In the genomic region with DNA sequence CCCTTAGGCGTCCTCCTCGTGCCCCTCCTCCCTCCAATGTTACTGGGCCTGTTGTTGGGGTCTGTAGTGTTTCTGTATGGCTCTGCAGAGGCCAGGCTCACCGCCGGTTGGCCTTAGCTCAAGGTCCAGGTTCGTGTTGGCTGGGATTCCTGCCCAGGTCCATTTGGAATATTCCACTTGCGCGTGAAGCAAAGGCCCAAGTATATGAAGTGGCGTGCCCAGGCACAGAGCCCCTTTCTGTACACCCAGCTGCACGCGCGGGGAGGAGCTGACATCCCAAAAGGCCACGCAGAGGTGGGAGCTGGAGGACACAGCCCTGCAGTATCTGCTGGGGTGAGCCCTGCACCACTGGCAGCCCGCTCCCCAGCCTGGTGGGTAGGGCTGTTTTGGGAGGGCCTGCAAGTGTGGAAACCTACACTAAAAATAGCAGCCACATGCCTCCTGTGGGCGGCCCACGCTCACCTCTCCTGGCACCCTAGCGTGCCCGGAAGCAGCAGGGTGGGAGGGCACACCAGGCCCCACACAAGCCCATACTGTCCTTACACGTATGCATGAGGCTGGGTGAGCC, we compare ENCODE assay signal across 1 cellular context.
TF ChIP-seq lines count a peak whose summit lies in the region.

No MANE protein-coding gene starts in this region.

TF ChIP-seq in HepG2, 621 proteins besides CTCF, POLR2A, EP300 and RAD21 (continued from another document and continues in another):
- TF ChIP-seq ZNF280D (CRISPR knock-in tag; IDR thresholded peaks at IDR 0.05) (no peak), ZNF33B (CRISPR knock-in tag; IDR thresholded peaks at IDR 0.05) (no peak), ZBTB7B (CRISPR knock-in tag; IDR thresholded peaks at IDR 0.05) (peak; percentile 55; the same call in 1 of the 2 replicates), ZFYVE20 (CRISPR knock-in tag; IDR thresholded peaks at IDR 0.05; ENCODE audit: borderline replicate concordance, low read depth) (no peak), SP4 (CRISPR knock-in tag; IDR thresholded peaks at IDR 0.05) (0 out of 2 replicates have a peak, but pooled peaks have one; percentile 28), SP1 (IDR thresholded peaks at IDR 0.05) (no peak), SP1 (CRISPR knock-in tag; IDR thresholded peaks at IDR 0.05) (no peak), MAZ (IDR thresholded peaks at IDR 0.05; ENCODE audit: borderline replicate concordance, low read depth, low read length) (no peak), MAZ (CRISPR knock-in tag; IDR thresholded peaks at IDR 0.05; ENCODE audit: low read depth) (0 out of 2 replicates have a peak, but pooled peaks have one; percentile 53), GLMP (CRISPR knock-in tag; IDR thresholded peaks at IDR 0.05; ENCODE audit: borderline replicate concordance) (no peak), MTA1 (CRISPR knock-in tag; IDR thresholded peaks at IDR 0.05; ENCODE audit: borderline replicate concordance) (peak; percentile 83; the same call in 1 of the 2 replicates), DMAP1 (CRISPR knock-in tag; IDR thresholded peaks at IDR 0.05) (peak; percentile 55; the same call in 1 of the 2 replicates), KDM3A (CRISPR knock-in tag; IDR thresholded peaks at IDR 0.05; ENCODE audit: low read depth) (no peak), ZNF678 (CRISPR knock-in tag; IDR thresholded peaks at IDR 0.05) (no peak), CHCHD3 (CRISPR knock-in tag; IDR thresholded peaks at IDR 0.05) (no peak), KAT8 (CRISPR knock-in tag; IDR thresholded peaks at IDR 0.05) (no peak), ZNF101 (CRISPR knock-in tag; IDR thresholded peaks at IDR 0.05; ENCODE audit: borderline replicate concordance, low read depth) (no peak), HNRNPUL1 (IDR thresholded peaks at IDR 0.05; ENCODE audit: low read depth, low read length) (no peak), HDAC1 (CRISPR knock-in tag; IDR thresholded peaks at IDR 0.05) (peak; percentile 49; the same call in 1 of the 2 replicates), IRX3 (CRISPR knock-in tag; IDR thresholded peaks at IDR 0.05; ENCODE audit: borderline replicate concordance, low read depth) (no peak), ZNF143 (CRISPR knock-in tag; IDR thresholded peaks at IDR 0.05) (0 out of 2 replicates have a peak, but pooled peaks have one; percentile 12), CREM (IDR thresholded peaks at IDR 0.05) (peak; percentile 16; the same call in 1 of the 2 replicates), CREM (CRISPR knock-in tag; IDR thresholded peaks at IDR 0.05) (no peak), ZNF367 (CRISPR knock-in tag; IDR thresholded peaks at IDR 0.05; ENCODE audit: borderline replicate concordance) (no peak), ZNF446 (CRISPR knock-in tag; IDR thresholded peaks at IDR 0.05) (no peak), ZNF768 (CRISPR knock-in tag; IDR thresholded peaks at IDR 0.05) (peak; percentile 7; the same call in 1 of the 2 replicates), SRSF1 (optimal IDR thresholded peaks at IDR 0.05; ENCODE audit: low read depth, low read length) (no peak), ARID2 (CRISPR knock-in tag; IDR thresholded peaks at IDR 0.05; ENCODE audit: borderline replicate concordance) (no peak), DNMT3B (CRISPR knock-in tag; conservative IDR thresholded peaks at IDR 0.05) (no peak), ZNF766 (CRISPR knock-in tag; IDR thresholded peaks at IDR 0.05; ENCODE audit: borderline replicate concordance) (no peak), CENPBD1 (CRISPR knock-in tag; IDR thresholded peaks at IDR 0.05; ENCODE audit: borderline replicate concordance, low read depth) (no peak), ZNF484 (CRISPR knock-in tag; IDR thresholded peaks at IDR 0.05; ENCODE audit: borderline replicate concordance, low read depth) (no peak), ZNF350 (CRISPR knock-in tag; IDR thresholded peaks at IDR 0.05; ENCODE audit: borderline replicate concordance, low read depth) (0 out of 2 replicates have a peak, but pooled peaks have one; percentile 32), ZMYM3 (CRISPR knock-in tag; IDR thresholded peaks at IDR 0.05) (no peak), KDM5B (CRISPR knock-in tag; IDR thresholded peaks at IDR 0.05; ENCODE audit: borderline replicate concordance) (peak; percentile 47; the same call in 1 of the 2 replicates), SMARCC2 (IDR thresholded peaks at IDR 0.05) (no peak), PREB (CRISPR knock-in tag; IDR thresholded peaks at IDR 0.05) (no peak), GATAD1 (CRISPR knock-in tag; IDR thresholded peaks at IDR 0.05) (no peak), HOXD1 (CRISPR knock-in tag; IDR thresholded peaks at IDR 0.05) (no peak), ZNF564 (CRISPR knock-in tag; IDR thresholded peaks at IDR 0.05) (0 out of 2 replicates have a peak, but pooled peaks have one; percentile 43), ZFP82 (CRISPR knock-in tag; IDR thresholded peaks at IDR 0.05; ENCODE audit: borderline replicate concordance) (no peak), ZNF619 (CRISPR knock-in tag; IDR thresholded peaks at IDR 0.05) (0 out of 2 replicates have a peak, but pooled peaks have one; percentile 68), ZNF263 (CRISPR knock-in tag; IDR thresholded peaks at IDR 0.05) (peak; percentile 91), SNRNP70 (IDR thresholded peaks at IDR 0.05; ENCODE audit: low read depth, low read length) (no peak), ZNF660 (CRISPR knock-in tag; IDR thresholded peaks at IDR 0.05; ENCODE audit: borderline replicate concordance, low read depth) (no peak)
- TF ChIP-seq, protein P1, sequence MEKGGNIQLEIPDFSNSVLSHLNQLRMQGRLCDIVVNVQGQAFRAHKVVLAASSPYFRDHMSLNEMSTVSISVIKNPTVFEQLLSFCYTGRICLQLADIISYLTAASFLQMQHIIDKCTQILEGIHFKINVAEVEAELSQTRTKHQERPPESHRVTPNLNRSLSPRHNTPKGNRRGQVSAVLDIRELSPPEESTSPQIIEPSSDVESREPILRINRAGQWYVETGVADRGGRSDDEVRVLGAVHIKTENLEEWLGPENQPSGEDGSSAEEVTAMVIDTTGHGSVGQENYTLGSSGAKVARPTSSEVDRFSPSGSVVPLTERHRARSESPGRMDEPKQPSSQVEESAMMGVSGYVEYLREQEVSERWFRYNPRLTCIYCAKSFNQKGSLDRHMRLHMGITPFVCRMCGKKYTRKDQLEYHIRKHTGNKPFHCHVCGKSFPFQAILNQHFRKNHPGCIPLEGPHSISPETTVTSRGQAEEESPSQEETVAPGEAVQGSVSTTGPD (CRISPR knock-in tag; IDR thresholded peaks at IDR 0.05): 0 out of 2 replicates have a peak, but pooled peaks have one; percentile 30
- TF ChIP-seq, protein P2, sequence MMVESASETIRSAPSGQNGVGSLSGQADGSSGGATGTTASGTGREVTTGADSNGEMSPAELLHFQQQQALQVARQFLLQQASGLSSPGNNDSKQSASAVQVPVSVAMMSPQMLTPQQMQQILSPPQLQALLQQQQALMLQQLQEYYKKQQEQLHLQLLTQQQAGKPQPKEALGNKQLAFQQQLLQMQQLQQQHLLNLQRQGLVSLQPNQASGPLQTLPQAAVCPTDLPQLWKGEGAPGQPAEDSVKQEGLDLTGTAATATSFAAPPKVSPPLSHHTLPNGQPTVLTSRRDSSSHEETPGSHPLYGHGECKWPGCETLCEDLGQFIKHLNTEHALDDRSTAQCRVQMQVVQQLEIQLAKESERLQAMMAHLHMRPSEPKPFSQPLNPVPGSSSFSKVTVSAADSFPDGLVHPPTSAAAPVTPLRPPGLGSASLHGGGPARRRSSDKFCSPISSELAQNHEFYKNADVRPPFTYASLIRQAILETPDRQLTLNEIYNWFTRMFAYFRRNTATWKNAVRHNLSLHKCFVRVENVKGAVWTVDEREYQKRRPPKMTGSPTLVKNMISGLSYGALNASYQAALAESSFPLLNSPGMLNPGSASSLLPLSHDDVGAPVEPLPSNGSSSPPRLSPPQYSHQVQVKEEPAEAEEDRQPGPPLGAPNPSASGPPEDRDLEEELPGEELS (CRISPR knock-in tag; IDR thresholded peaks at IDR 0.05): peak; percentile 66; the same call in 1 of the 2 replicates
- TF ChIP-seq, protein P3, sequence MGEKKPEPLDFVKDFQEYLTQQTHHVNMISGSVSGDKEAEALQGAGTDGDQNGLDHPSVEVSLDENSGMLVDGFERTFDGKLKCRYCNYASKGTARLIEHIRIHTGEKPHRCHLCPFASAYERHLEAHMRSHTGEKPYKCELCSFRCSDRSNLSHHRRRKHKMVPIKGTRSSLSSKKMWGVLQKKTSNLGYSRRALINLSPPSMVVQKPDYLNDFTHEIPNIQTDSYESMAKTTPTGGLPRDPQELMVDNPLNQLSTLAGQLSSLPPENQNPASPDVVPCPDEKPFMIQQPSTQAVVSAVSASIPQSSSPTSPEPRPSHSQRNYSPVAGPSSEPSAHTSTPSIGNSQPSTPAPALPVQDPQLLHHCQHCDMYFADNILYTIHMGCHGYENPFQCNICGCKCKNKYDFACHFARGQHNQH (CRISPR knock-in tag; IDR thresholded peaks at IDR 0.05): peak; percentile 63; the same call in 1 of the 2 replicates
- TF ChIP-seq, protein P4, sequence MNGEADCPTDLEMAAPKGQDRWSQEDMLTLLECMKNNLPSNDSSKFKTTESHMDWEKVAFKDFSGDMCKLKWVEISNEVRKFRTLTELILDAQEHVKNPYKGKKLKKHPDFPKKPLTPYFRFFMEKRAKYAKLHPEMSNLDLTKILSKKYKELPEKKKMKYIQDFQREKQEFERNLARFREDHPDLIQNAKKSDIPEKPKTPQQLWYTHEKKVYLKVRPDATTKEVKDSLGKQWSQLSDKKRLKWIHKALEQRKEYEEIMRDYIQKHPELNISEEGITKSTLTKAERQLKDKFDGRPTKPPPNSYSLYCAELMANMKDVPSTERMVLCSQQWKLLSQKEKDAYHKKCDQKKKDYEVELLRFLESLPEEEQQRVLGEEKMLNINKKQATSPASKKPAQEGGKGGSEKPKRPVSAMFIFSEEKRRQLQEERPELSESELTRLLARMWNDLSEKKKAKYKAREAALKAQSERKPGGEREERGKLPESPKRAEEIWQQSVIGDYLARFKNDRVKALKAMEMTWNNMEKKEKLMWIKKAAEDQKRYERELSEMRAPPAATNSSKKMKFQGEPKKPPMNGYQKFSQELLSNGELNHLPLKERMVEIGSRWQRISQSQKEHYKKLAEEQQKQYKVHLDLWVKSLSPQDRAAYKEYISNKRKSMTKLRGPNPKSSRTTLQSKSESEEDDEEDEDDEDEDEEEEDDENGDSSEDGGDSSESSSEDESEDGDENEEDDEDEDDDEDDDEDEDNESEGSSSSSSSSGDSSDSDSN (CRISPR knock-in tag; IDR thresholded peaks at IDR 0.05): peak; percentile 42; the same call in 1 of the 2 replicates
- TF ChIP-seq, protein P5, sequence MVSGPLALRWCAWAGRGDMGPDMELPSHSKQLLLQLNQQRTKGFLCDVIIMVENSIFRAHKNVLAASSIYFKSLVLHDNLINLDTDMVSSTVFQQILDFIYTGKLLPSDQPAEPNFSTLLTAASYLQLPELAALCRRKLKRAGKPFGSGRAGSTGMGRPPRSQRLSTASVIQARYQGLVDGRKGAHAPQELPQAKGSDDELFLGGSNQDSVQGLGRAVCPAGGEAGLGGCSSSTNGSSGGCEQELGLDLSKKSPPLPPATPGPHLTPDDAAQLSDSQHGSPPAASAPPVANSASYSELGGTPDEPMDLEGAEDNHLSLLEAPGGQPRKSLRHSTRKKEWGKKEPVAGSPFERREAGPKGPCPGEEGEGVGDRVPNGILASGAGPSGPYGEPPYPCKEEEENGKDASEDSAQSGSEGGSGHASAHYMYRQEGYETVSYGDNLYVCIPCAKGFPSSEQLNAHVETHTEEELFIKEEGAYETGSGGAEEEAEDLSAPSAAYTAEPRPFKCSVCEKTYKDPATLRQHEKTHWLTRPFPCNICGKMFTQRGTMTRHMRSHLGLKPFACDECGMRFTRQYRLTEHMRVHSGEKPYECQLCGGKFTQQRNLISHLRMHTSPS (CRISPR knock-in tag; IDR thresholded peaks at IDR 0.05; ENCODE audit: low read depth): peak; percentile 36; the same call in 1 of the 2 replicates
- TF ChIP-seq, protein P6, sequence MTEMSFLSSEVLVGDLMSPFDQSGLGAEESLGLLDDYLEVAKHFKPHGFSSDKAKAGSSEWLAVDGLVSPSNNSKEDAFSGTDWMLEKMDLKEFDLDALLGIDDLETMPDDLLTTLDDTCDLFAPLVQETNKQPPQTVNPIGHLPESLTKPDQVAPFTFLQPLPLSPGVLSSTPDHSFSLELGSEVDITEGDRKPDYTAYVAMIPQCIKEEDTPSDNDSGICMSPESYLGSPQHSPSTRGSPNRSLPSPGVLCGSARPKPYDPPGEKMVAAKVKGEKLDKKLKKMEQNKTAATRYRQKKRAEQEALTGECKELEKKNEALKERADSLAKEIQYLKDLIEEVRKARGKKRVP (CRISPR knock-in tag; IDR thresholded peaks at IDR 0.05): no peak
